In the genomic region with DNA sequence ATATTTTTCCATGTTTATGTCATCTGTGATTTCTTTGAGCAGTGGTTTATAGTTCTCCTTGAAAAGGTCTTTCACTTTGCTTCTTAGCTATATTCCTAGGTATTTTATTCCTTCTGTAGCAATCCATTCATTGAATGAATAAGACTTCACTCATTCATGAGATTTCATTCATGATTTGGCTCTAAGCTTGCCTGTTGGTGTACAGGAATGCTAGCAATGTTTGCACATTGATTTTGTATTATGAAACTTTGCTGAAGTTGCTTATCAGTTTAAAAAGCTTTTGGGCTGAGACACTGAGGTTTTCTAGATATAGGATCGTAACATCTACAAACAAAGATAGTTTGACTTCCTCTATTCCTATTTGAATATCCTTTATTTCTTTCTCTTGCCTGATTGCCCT, we compare ENCODE assay signal across 14 cellular contexts. TPM values are rescaled to one million over a fixed set of nuclear protein-coding genes. Genes with fewer than 3 reads are reported as not detected.
DNase-seq lines count a peak whose midpoint lies in the region; ATAC-seq and TF ChIP-seq lines count a peak whose summit lies in the region.
"Had no signal": no experiment of that assay in that cellular context is flagged by ENCODE, and none has a peak within 500 bp of the region (broad histone marks: within the 10 kb centered on the region; RNA-seq: fewer than 3 reads in every experiment).

No MANE protein-coding gene starts in this region.

- H3K36me3 Mint-ChIP-seq in stimulated activated naive B cell treated with anti-CD40 and anti-IgM and Interleukin-4, amounts not matched to agents 10 μg/mL and 1 μg/mL and 100 μg/mL, for 72 hours, result peaks cover 0 to 7% of the 10 kb centered on the region in 2 donors
- H3K36me3 Mint-ChIP-seq in T-cell, result peaks cover 13% of the 10 kb centered on the region
- H3K36me3 Mint-ChIP-seq: CD4-positive, CD25-positive, alpha-beta regulatory T cell had no signal

- H3K4me3 ChIP-seq in AG10803 (ENCODE audit: low read length) (no peak overlapping the region), choroid plexus epithelial cell (ENCODE audit: low read depth, low read length) (no peak overlapping the region)
- H3K4me3 ChIP-seq: BLaER1 treated with 17β-estradiol and CSF1 and Interleukin-3, amounts not matched to agents 10 nM and 100 nM; GM23338 had no signal

- peaks cover 16 to 20% of the 10 kb centered on the region in 2 donors for H3K27me3 Mint-ChIP-seq in stimulated activated naive B cell treated with anti-CD40 and anti-IgM and Interleukin-4, amounts not matched to agents 10 μg/mL and 1 μg/mL and 100 μg/mL, for 72 hours
- peaks cover 3 to 6% of the 10 kb centered on the region in 2 donors for H3K27me3 Mint-ChIP-seq in T-cell

- POLR2A ChIA-PET in T-cell (lab: Charles Lee), result no interaction called here

- peaks cover 2 to 8% of the 10 kb centered on the region in 2 donors for H3K4me1 Mint-ChIP-seq in stimulated activated naive B cell treated with anti-CD40 and anti-IgM and Interleukin-4, amounts not matched to agents 10 μg/mL and 1 μg/mL and 100 μg/mL, for 72 hours
- peaks cover 3 to 7% (median 5%) of the 10 kb centered on the region in 3 donors for H3K4me1 Mint-ChIP-seq in T-cell

- no peak overlapping the region for H3K27ac Mint-ChIP-seq in stimulated activated naive B cell treated with anti-CD40 and anti-IgM and Interleukin-4, amounts not matched to agents 10 μg/mL and 1 μg/mL and 100 μg/mL, for 72 hours
- H3K27ac Mint-ChIP-seq in T-cell, result no peak overlapping the region
- H3K27ac Mint-ChIP-seq: CD4-positive, CD25-positive, alpha-beta regulatory T cell; GM23338 had no signal

- TF ChIP-seq CTCF in AG10803 (conservative IDR thresholded peaks at IDR 0.05; ENCODE audit: low read length) (no peak), choroid plexus epithelial cell (conservative IDR thresholded peaks at IDR 0.05; ENCODE audit: low read depth, low read length) (no peak)

- CTCF ChIA-PET in T-cell (lab: Charles Lee), result no interaction called here

- no peak overlapping the region for H3K4me3 Mint-ChIP-seq in stimulated activated naive B cell treated with anti-CD40 and anti-IgM and Interleukin-4, amounts not matched to agents 10 μg/mL and 1 μg/mL and 100 μg/mL, for 72 hours
- no peak overlapping the region for H3K4me3 Mint-ChIP-seq in T-cell
- H3K4me3 Mint-ChIP-seq: CD4-positive, CD25-positive, alpha-beta regulatory T cell; GM23338 had no signal

- DNase-seq in AG10803 (ENCODE audit: low read depth), result peak; percentile 8
- DNase-seq in OCI-M1 (lab: John Stamatoyannopoulos, UW), result peak; percentile 94
- peak; percentile 47 for DNase-seq in choroid plexus epithelial cell (ENCODE audit: low read depth)
- DNase-seq in left lobe of liver (ENCODE audit: low spot score), result no peak
- DNase-seq in A172 (ENCODE audit: low spot score), result no peak
- DNase-seq in stimulated activated naive B cell treated with anti-CD40 and anti-IgM and Interleukin-4, amounts not matched to agents 10 μg/mL and 1 μg/mL and 100 μg/mL, for 72 hours, result no peak
- DNase-seq in T-cell, result no peak
- DNase-seq: CD4-positive, CD25-positive, alpha-beta regulatory T cell; DMS53; H7 had no signal

- peak; percentile 26 for ATAC-seq in left lobe of liver
- no peak for ATAC-seq in GM19035 (IDR thresholded peaks at IDR 0.05; ENCODE audit: unreplicated experiment)
- no peak for ATAC-seq in stimulated activated naive B cell treated with anti-CD40 and anti-IgM and Interleukin-4, amounts not matched to agents 10 μg/mL and 1 μg/mL and 100 μg/mL, for 72 hours (replicated peaks)
- ATAC-seq in T-cell (replicated peaks in 1 of 4), result no peak
- ATAC-seq: GM23338 had no signal

- peaks cover 3 to 11% of the 10 kb centered on the region in 2 donors for H3K9me3 Mint-ChIP-seq in stimulated activated naive B cell treated with anti-CD40 and anti-IgM and Interleukin-4, amounts not matched to agents 10 μg/mL and 1 μg/mL and 100 μg/mL, for 72 hours
- peaks cover 11 to 21% (median 13%) of the 10 kb centered on the region in 3 donors for H3K9me3 Mint-ChIP-seq in T-cell
- H3K9me3 Mint-ChIP-seq: GM23338 had no signal

RNA-seq across cellular contexts. Expression of gene RLN2, which starts 15.9 kb away (rescaled TPM):
- total RNA-seq in left lobe of liver (not detected), T-cell (1 to 10 TPM in 3 of 5 donors, under 1 TPM in 2; 0.86 to 4.6 (median 4.5) TPM)
- not detected in 2 replicates for total RNA-seq in A172 (2014; rRNA removed; shearing (Covaris generic))
- total RNA-seq: HT-29 had no signal

RNA-seq across cellular contexts. Expression of gene RLN1, which starts 51.1 kb away (rescaled TPM):
- total RNA-seq in left lobe of liver (not detected), T-cell (1 to 10 TPM; 1.6 to 4.8 (median 3.5) TPM)
- not detected in 2 replicates for total RNA-seq in A172 (2014; rRNA removed; shearing (Covaris generic))
- total RNA-seq: HT-29 had no signal

RNA-seq across cellular contexts. Expression of gene INSL4, which starts 57.4 kb away (rescaled TPM):
- not detected for total RNA-seq in left lobe of liver
- total RNA-seq in A172 (2014; rRNA removed; shearing (Covaris generic)), result not detected in 2 replicates
- total RNA-seq in T-cell, result not detected
- total RNA-seq: CD4-positive, CD25-positive, alpha-beta regulatory T cell; GM23338; H7 had no signal

Comparison
In these comparisons a context has a peak if more than half of its experiments do, and no peak if none do; other contexts are left out.
1. DNase-seq: peak in AG10803 (single experiment), OCI-M1 (single experiment) and choroid plexus epithelial cell (single experiment); none in left lobe of liver (single experiment), A172 (single experiment), stimulated activated naive B cell treated with anti-CD40 and anti-IgM and Interleukin-4, amounts not matched to agents 10 μg/mL and 1 μg/mL and 100 μg/mL, for 72 hours (single experiment) and T-cell (0 of 34).